Comparison of ENCODE assay signal across 25 cellular contexts in the genomic region with DNA sequence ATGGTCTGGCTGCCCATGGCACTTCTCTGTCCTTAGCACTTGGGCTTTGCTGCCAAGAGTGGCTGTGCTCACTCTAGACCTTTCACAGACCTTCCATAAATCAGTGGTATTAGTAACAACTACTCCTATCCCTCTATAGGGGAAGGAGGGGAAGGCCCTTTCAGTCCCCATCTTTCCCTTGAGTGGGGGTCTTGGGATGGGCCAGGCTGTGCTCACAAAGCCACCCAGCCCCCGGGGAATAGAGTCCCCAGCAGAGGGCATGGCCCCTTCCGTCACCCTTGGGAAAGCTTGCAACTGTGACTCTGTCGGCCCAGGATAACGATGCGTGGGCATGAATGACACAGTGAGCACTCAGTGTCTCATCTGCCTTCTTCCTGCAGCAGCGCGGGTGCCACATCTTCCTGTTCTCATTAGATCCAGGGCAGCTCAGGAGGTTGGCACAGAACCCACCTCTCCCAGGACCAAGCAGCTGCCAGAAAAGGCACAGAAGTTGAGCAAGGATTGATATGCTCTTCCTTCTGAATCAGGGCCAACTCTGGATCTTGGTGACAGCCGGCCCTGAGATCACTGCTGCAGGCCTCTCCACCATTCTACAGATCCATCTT.
DNase-seq lines count a peak whose midpoint lies in the region; ATAC-seq, FAIRE-seq and TF ChIP-seq lines count a peak whose summit lies in the region.
"Had no signal": no experiment of that assay in that cellular context is flagged by ENCODE, and none has a peak within 500 bp of the region (broad histone marks: within the 10 kb centered on the region; RNA-seq: fewer than 3 reads in every experiment).

No MANE protein-coding gene starts in this region.

- H3K9me3 ChIP-seq in heart right ventricle (peaks cover 0 to 9% (median 0%) of the 10 kb centered on the region in 11 donors), endodermal cell (ENCODE audit: control insufficient read depth, low read length) (peaks cover 14% of the 10 kb centered on the region)
- no peaks in the 10 kb centered on the region for H3K9me3 ChIP-seq in CD4-positive, alpha-beta T cell (ENCODE audit: control insufficient read depth, low read length)

- H3K4me1 ChIP-seq in heart right ventricle, result peaks cover 0 to 17% (median 0%) of the 10 kb centered on the region in 9 donors
- H3K4me1 ChIP-seq in endodermal cell (ENCODE audit: control insufficient read depth, insufficient read depth, low read length), result no peaks in the 10 kb centered on the region

- no peak overlapping the region for H3K27ac Mint-ChIP-seq in endodermal cell
- no peak overlapping the region for H3K27ac Mint-ChIP-seq in CD4-positive, alpha-beta T cell
- H3K27ac Mint-ChIP-seq: activated CD8-positive, alpha-beta T cell treated with anti-CD3 and anti-CD28 coated beads for 36 hours; activated naive CD8-positive, alpha-beta T cell treated with anti-CD3 and anti-CD28 coated beads, Interleukin-2, amount 10 ng/mL, durations not matched to agents 7 days and 5 days; CD8-positive, alpha-beta T cell had no signal

- POLR2A ChIA-PET in CD4-positive, alpha-beta T cell (lab: Charles Lee), result no interaction called here

- DNase-seq in Right ventricle myocardium superior (peak; percentile 17), heart right ventricle (no peak), endodermal cell (peak; percentile 43), nucleus accumbens (lab: John Stamatoyannopoulos, UW) (peak in 33 of 56 donors; percentile 14 to 81 (median 33)), urothelium cell line (ENCODE audit: low spot score) (no peak), hippocampal formation (lab: John Stamatoyannopoulos, UW) (no peak), SK-N-DZ (ENCODE audit: low spot score) (no peak)
- no peak for DNase-seq in CD4-positive, alpha-beta T cell
- DNase-seq: activated CD8-positive, alpha-beta T cell treated with anti-CD3 and anti-CD28 coated beads for 36 hours; activated naive CD8-positive, alpha-beta T cell treated with anti-CD3 and anti-CD28 coated beads, Interleukin-2, amount 10 ng/mL, durations not matched to agents 7 days and 5 days; CD8-positive, alpha-beta T cell; KBM-7; left ventricle myocardium superior; MG63; naive thymus-derived CD8-positive, alpha-beta T cell; NCI-H2081; posterior cingulate gyrus; RPMI8226; stimulated activated naive CD8-positive, alpha-beta T cell treated with anti-CD3 and anti-CD28 coated beads, Interleukin-15, Interleukin-2, amounts not matched to agents 100 U/mL and 50 U/mL, for 24 hours had no signal

- no peak for TF ChIP-seq CTCF in heart right ventricle (IDR thresholded peaks at IDR 0.05)
- no peak for TF ChIP-seq CTCF in endodermal cell (conservative IDR thresholded peaks at IDR 0.05)
- no peak for TF ChIP-seq CTCF in CD4-positive, alpha-beta T cell (IDR thresholded peaks at IDR 0.05)

- no peak overlapping the region for H3K27ac ChIP-seq in heart right ventricle
- H3K27ac ChIP-seq in endodermal cell (ENCODE audit: low read depth, low read length), result no peak overlapping the region
- H3K27ac ChIP-seq in CD4-positive, alpha-beta T cell (ENCODE audit: low read depth, low read length), result no peak overlapping the region

- intact Hi-C loops in Right ventricle myocardium superior (cut with DNase I) (no loop called here), heart right ventricle (cut with DNase I) (no loop called here)
- intact Hi-C loops in CD4-positive, alpha-beta T cell (cut with DNase I, micrococcal nuclease), result no loop called here

- H3K27me3 ChIP-seq in heart right ventricle, result no peaks in the 10 kb centered on the region
- H3K27me3 ChIP-seq in endodermal cell (ENCODE audit: control insufficient read depth, insufficient read depth, low read length, poor library complexity, severe bottlenecking), result no peaks in the 10 kb centered on the region
- H3K27me3 ChIP-seq in CD4-positive, alpha-beta T cell (ENCODE audit: control insufficient read depth, insufficient read depth, low read length), result no peaks in the 10 kb centered on the region
- H3K27me3 ChIP-seq: dorsolateral prefrontal cortex, MG63 had no signal

- H3K4me1 Mint-ChIP-seq in endodermal cell, result peaks cover 3% of the 10 kb centered on the region
- no peaks in the 10 kb centered on the region for H3K4me1 Mint-ChIP-seq in CD4-positive, alpha-beta T cell (ENCODE audit: low read depth)
- H3K4me1 Mint-ChIP-seq: activated naive CD8-positive, alpha-beta T cell treated with anti-CD3 and anti-CD28 coated beads, Interleukin-2, amount 10 ng/mL, durations not matched to agents 7 days and 5 days had no signal

- H3K36me3 ChIP-seq in heart right ventricle (no peaks in the 10 kb centered on the region), endodermal cell (ENCODE audit: control insufficient read depth, insufficient read depth, low read length) (no peaks in the 10 kb centered on the region)
- H3K36me3 ChIP-seq: MG63 had no signal

- no peak overlapping the region for H3K4me3 Mint-ChIP-seq in endodermal cell
- H3K4me3 Mint-ChIP-seq in CD4-positive, alpha-beta T cell, result no peak overlapping the region
- H3K4me3 Mint-ChIP-seq: activated CD8-positive, alpha-beta T cell treated with anti-CD3 and anti-CD28 coated beads for 36 hours; activated naive CD8-positive, alpha-beta T cell treated with anti-CD3 and anti-CD28 coated beads, Interleukin-2, amount 10 ng/mL, durations not matched to agents 7 days and 5 days; CD8-positive, alpha-beta T cell; mesothelial cell of epicardium had no signal

- peak; percentile 87 for FAIRE-seq in urothelium cell line (lab: Jason Lieb, UNC)
- FAIRE-seq: endothelial cell of umbilical vein, G401.6, H54, islet of Langerhans had no signal

- no peak overlapping the region for H3K9ac ChIP-seq in endodermal cell (ENCODE audit: extremely low read depth, low read length, poor library complexity, severe bottlenecking)

- ATAC-seq in Right ventricle myocardium superior (ENCODE audit: poor library complexity) (no peak), heart right ventricle (no peak)
- ATAC-seq in CD4-positive, alpha-beta T cell (ENCODE audit: poor library complexity), result no peak
- ATAC-seq: activated CD8-positive, alpha-beta T cell treated with anti-CD3 and anti-CD28 coated beads for 36 hours; CD8-positive, alpha-beta T cell; left ventricle myocardium superior; naive thymus-derived CD8-positive, alpha-beta T cell; stimulated activated naive CD8-positive, alpha-beta T cell treated with anti-CD3 and anti-CD28 coated beads, Interleukin-15, Interleukin-2, amounts not matched to agents 100 U/mL and 50 U/mL, for 24 hours had no signal

- peaks cover 25% of the 10 kb centered on the region for H3K9me3 Mint-ChIP-seq in endodermal cell
- H3K9me3 Mint-ChIP-seq in CD4-positive, alpha-beta T cell, result no peaks in the 10 kb centered on the region
- H3K9me3 Mint-ChIP-seq: CD8-positive, alpha-beta T cell; mesothelial cell of epicardium; naive thymus-derived CD8-positive, alpha-beta T cell had no signal

- 79 to 82% methylated on average over 8 of the region's 8 CpGs for whole genome bisulfite sequencing in heart right ventricle, 2 donors
- 92 to 96% methylated on average over 6 to 8 of the region's 8 CpGs for WGBS in endodermal cell (ENCODE audit: insufficient coverage in 1 of 2, insufficient read length in 1 of 2), 2 experiments

- H3K4me3 ChIP-seq in heart right ventricle (no peak overlapping the region), endodermal cell (ENCODE audit: low read length) (no peak overlapping the region)
- H3K4me3 ChIP-seq: dorsolateral prefrontal cortex, MG63 had no signal

- H3K36me3 Mint-ChIP-seq in endodermal cell (ENCODE audit: low read depth), result peaks cover 8% of the 10 kb centered on the region
- no peaks in the 10 kb centered on the region for H3K36me3 Mint-ChIP-seq in CD4-positive, alpha-beta T cell (ENCODE audit: low read depth)
- H3K36me3 Mint-ChIP-seq: activated naive CD8-positive, alpha-beta T cell treated with anti-CD3 and anti-CD28 coated beads, Interleukin-2, amount 10 ng/mL, durations not matched to agents 7 days and 5 days; CD8-positive, alpha-beta T cell; naive thymus-derived CD8-positive, alpha-beta T cell had no signal

- CTCF ChIA-PET in CD4-positive, alpha-beta T cell (lab: Charles Lee), result no interaction called here

- H3K27me3 Mint-ChIP-seq in endodermal cell (ENCODE audit: insufficient read depth), result peaks cover 8% of the 10 kb centered on the region
- peaks cover 6% of the 10 kb centered on the region for H3K27me3 Mint-ChIP-seq in CD4-positive, alpha-beta T cell

Comparison
In these comparisons a context has a peak if more than half of its experiments do, and no peak if none do; other contexts are left out.
1. DNase-seq: peak in Right ventricle myocardium superior (single experiment), endodermal cell (single experiment) and nucleus accumbens (33 of 56); none in heart right ventricle (0 of 2), urothelium cell line (single experiment), CD4-positive, alpha-beta T cell (0 of 10), hippocampal formation (0 of 2) and SK-N-DZ (single experiment).